Comparison of ENCODE assay signal across 10 cellular contexts in genomic region chr6:117317261-117317660, GRCh38. TPM values are rescaled to one million over a fixed set of nuclear protein-coding genes. Genes with fewer than 3 reads are reported as not detected.
A peak's percentile ranks its signal among the peaks of the same experiment; 100 is the strongest.
DNase-seq lines count a peak whose midpoint lies in the region; ATAC-seq and TF ChIP-seq lines count a peak whose summit lies in the region.
"Had no signal": no experiment of that assay in that cellular context is flagged by ENCODE, and none has a peak within 500 bp of the region (broad histone marks: within the 10 kb centered on the region; RNA-seq: fewer than 3 reads in every experiment).

No MANE protein-coding gene starts in this region.

- H3K4me3 ChIP-seq in cardiac fibroblast (replicated peaks in 1 of 2; ENCODE audit: low read depth in 2 of 2, low read length in 2 of 2) (no peak overlapping the region), psoas muscle (no peak overlapping the region)

- H3K9me3 ChIP-seq in psoas muscle: no peaks in the 10 kb centered on the region

- peak; percentile 35 for TF ChIP-seq CTCF in cardiac fibroblast (IDR thresholded peaks at IDR 0.05; ENCODE audit: low read depth, low read length)
- peak; percentile 65 for TF ChIP-seq CTCF in psoas muscle (IDR thresholded peaks at IDR 0.05)

- DNase-seq in NCI-H2196 (lab: John Stamatoyannopoulos, UW; ENCODE audit: unreplicated experiment) (peak; percentile 1), NCI-H2196 treated with DMSO at 0.1 percent for 48 hours (lab: John Stamatoyannopoulos, UW; ENCODE audit: unreplicated experiment) (no peak), LoVo (ENCODE audit: low spot score) (peak; percentile 25), cardiac fibroblast (ENCODE audit: low read depth in 2 of 2) (peak; percentile 5 to 30), psoas muscle (no peak), NCI-H1092 (lab: John Stamatoyannopoulos, UW) (no peak), T1000 (lab: John Stamatoyannopoulos, UW) (no peak)
- no peak for DNase-seq in stimulated activated CD4-positive, alpha-beta T cell treated with anti-CD3 and anti-CD28 coated beads, Interleukin-4, amount 100 ng/mL, for 1 hour
- DNase-seq: activated CD8-positive, alpha-beta memory T cell treated with anti-CD3 and anti-CD28 coated beads for 24 hours; AML-193 had no signal

- peaks cover 4% of the 10 kb centered on the region for H3K4me1 ChIP-seq in psoas muscle

- no peak overlapping the region for H3K27ac ChIP-seq in psoas muscle

- 46 to 52% (median 51%) methylated on average over 4 of the region's 4 CpGs for WGBS in psoas muscle, 3 donors

- H3K27me3 ChIP-seq in psoas muscle (ENCODE audit: insufficient read depth in 3 of 3, low read length in 2 of 3): no peaks in the 10 kb centered on the region

- ATAC-seq in psoas muscle: peak in 3 of 4 donors; percentile 75 to 88 (median 79)

- H3K36me3 ChIP-seq in psoas muscle (ENCODE audit: insufficient read depth in 1 of 2, low read depth in 1 of 2): no peaks in the 10 kb centered on the region

- intact Hi-C loops in psoas muscle (cut with DNase I): loop anchor here (2.0 to 5.0 kb wide), 5 partner anchors 35 to 345 kb away; no protein-coding TSS in a partner anchor

RNA-seq across cellular contexts. Expression of gene VGLL2, which starts 51.9 kb away (rescaled TPM):
- 100 to 1,000 TPM in 1 of 4 donors, 10 to 100 TPM in 3; 60.2 to 108 (median 83.4) TPM for total RNA-seq in psoas muscle
- polyA plus RNA-seq in psoas muscle: 10 to 100 TPM; 13.1 to 88.1 (median 27.4) TPM

Comparison
In these comparisons a context has a peak if more than half of its experiments do, and no peak if none do; other contexts are left out.
1. DNase-seq: peak in NCI-H2196 (single experiment), LoVo (single experiment) and cardiac fibroblast (2 of 2); none in NCI-H2196 treated with DMSO at 0.1 percent for 48 hours (single experiment), psoas muscle (0 of 2), NCI-H1092 (single experiment), T1000 (single experiment) and stimulated activated CD4-positive, alpha-beta T cell treated with anti-CD3 and anti-CD28 coated beads, Interleukin-4, amount 100 ng/mL, for 1 hour (single experiment).